ENCODE assay signal across 27 cellular contexts in the genomic region with DNA sequence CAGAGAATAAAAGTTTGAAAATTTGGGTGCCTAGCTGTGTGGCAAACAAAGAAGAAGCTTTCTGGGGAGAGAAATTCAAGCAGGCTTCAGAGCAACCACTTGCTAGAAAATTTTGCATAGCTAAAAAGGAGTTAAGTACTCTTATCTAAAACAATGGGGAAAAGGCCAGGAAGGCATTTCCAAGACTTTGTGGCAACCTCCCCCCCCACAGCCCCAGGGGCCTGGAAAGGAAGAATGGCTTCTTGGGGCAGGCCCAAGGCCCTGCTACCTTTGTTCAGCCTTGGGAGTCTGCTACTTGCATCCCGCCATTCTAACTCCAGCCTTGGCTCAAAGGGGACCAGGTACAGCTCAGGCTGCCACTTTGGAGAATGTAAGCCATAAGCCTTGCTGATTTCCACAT.
"Had no signal": no experiment of that assay in that cellular context is flagged by ENCODE, and none has a peak within 500 bp of the region (broad histone marks: within the 10 kb centered on the region; RNA-seq: fewer than 3 reads in every experiment).

No MANE protein-coding gene starts in this region.

- H3K4me3 Mint-ChIP-seq: activated B cell treated with CpG ODN at 0.5 μM for 24 hours; activated CD4-positive, alpha-beta T cell treated with anti-CD3 and anti-CD28 coated beads for 36 hours; activated CD8-positive, alpha-beta memory T cell treated with anti-CD3 and anti-CD28 coated beads, Interleukin-2, amount 10 ng/mL, durations not matched to agents 7 days and 5 days; activated CD8-positive, alpha-beta T cell treated with anti-CD3 and anti-CD28 coated beads, Interleukin-2, amount 10 ng/mL, durations not matched to agents 7 days and 5 days; activated T-cell treated with anti-CD3 and anti-CD28 coated beads, Interleukin-2, amount 50 U/mL, for 72 hours; immature natural killer cell; naive thymus-derived CD8-positive, alpha-beta T cell; neural crest cell; stimulated activated effector memory CD8-positive, alpha-beta T cell treated with anti-CD3 and anti-CD28 coated beads, Interleukin-12 subunit alpha, Interleukin-12 subunit beta, amount 100 ng/mL, for 72 hours; stimulated activated naive CD8-positive, alpha-beta T cell treated with anti-CD3 and anti-CD28 coated beads, Interleukin-15, amount 100 ng/mL, for 72 hours; type B pancreatic cell had no signal

- H3K4me3 ChIP-seq: breast epithelium, pancreas, psoas muscle, sigmoid colon, uterus had no signal

- DNase-seq: activated B cell treated with CpG ODN at 0.5 μM for 24 hours; activated CD4-positive, alpha-beta T cell treated with anti-CD3 and anti-CD28 coated beads for 36 hours; activated CD8-positive, alpha-beta memory T cell treated with anti-CD3 and anti-CD28 coated beads, Interleukin-2, amount 10 ng/mL, durations not matched to agents 7 days and 5 days; activated CD8-positive, alpha-beta T cell treated with anti-CD3 and anti-CD28 coated beads, Interleukin-2, amount 10 ng/mL, durations not matched to agents 7 days and 5 days; activated naive CD4-positive, alpha-beta T cell; activated T-cell treated with anti-CD3 and anti-CD28 coated beads, Interleukin-2, amount 50 U/mL, for 72 hours; central memory CD4-positive, alpha-beta T cell; foreskin fibroblast; head of caudate nucleus; hippocampal formation; immature natural killer cell; naive thymus-derived CD8-positive, alpha-beta T cell; nucleus accumbens; pancreas; psoas muscle; sigmoid colon; small intestine; stimulated activated CD4-positive, alpha-beta T cell treated with anti-CD3 and anti-CD28 coated beads, Interleukin-4, amount 100 ng/mL, for 24 hours; stimulated activated naive CD8-positive, alpha-beta T cell treated with anti-CD3 and anti-CD28 coated beads, Interleukin-15, amount 100 ng/mL, for 72 hours; substantia nigra; T-helper 2 cell; uterus had no signal

- H3K36me3 ChIP-seq: breast epithelium, pancreas, sigmoid colon, uterus had no signal

- H3K36me3 Mint-ChIP-seq: activated CD8-positive, alpha-beta memory T cell treated with anti-CD3 and anti-CD28 coated beads, Interleukin-2, amount 10 ng/mL, durations not matched to agents 7 days and 5 days; activated naive CD4-positive, alpha-beta T cell treated with anti-CD3 and anti-CD28 coated beads, Interleukin-2, amount 50 U/mL, for 72 hours; immature natural killer cell; stimulated activated effector memory CD8-positive, alpha-beta T cell treated with anti-CD3 and anti-CD28 coated beads, Interleukin-12 subunit alpha, Interleukin-12 subunit beta, amount 100 ng/mL, for 72 hours; type B pancreatic cell had no signal

- FAIRE-seq: pancreas, small intestine had no signal

- H3K4me1 Mint-ChIP-seq: activated B cell treated with CpG ODN at 0.5 μM for 24 hours; activated CD4-positive, alpha-beta T cell treated with anti-CD3 and anti-CD28 coated beads for 36 hours; activated CD8-positive, alpha-beta memory T cell treated with anti-CD3 and anti-CD28 coated beads, Interleukin-2, amount 10 ng/mL, durations not matched to agents 7 days and 5 days; immature natural killer cell; naive thymus-derived CD8-positive, alpha-beta T cell; neural crest cell; stimulated activated effector memory CD8-positive, alpha-beta T cell treated with anti-CD3 and anti-CD28 coated beads, Interleukin-12 subunit alpha, Interleukin-12 subunit beta, amount 100 ng/mL, for 72 hours; stimulated activated naive CD8-positive, alpha-beta T cell treated with anti-CD3 and anti-CD28 coated beads, Interleukin-15, amount 100 ng/mL, for 72 hours had no signal

- H3K9me3 ChIP-seq: breast epithelium, pancreas, psoas muscle, sigmoid colon, uterus had no signal

- H3K27me3 Mint-ChIP-seq: activated B cell treated with CpG ODN at 0.5 μM for 24 hours; activated CD4-positive, alpha-beta T cell treated with anti-CD3 and anti-CD28 coated beads for 36 hours; activated CD8-positive, alpha-beta memory T cell treated with anti-CD3 and anti-CD28 coated beads, Interleukin-2, amount 10 ng/mL, durations not matched to agents 7 days and 5 days; stimulated activated naive CD8-positive, alpha-beta T cell treated with anti-CD3 and anti-CD28 coated beads, Interleukin-15, amount 100 ng/mL, for 72 hours; type B pancreatic cell had no signal

- H3K4me1 ChIP-seq: breast epithelium, pancreas, psoas muscle, uterus had no signal

- H3K27me3 ChIP-seq: sigmoid colon, uterus had no signal

- H3K27ac Mint-ChIP-seq: activated B cell treated with CpG ODN at 0.5 μM for 24 hours; activated CD4-positive, alpha-beta T cell treated with anti-CD3 and anti-CD28 coated beads for 36 hours; activated CD8-positive, alpha-beta memory T cell treated with anti-CD3 and anti-CD28 coated beads, Interleukin-2, amount 10 ng/mL, durations not matched to agents 7 days and 5 days; activated CD8-positive, alpha-beta T cell treated with anti-CD3 and anti-CD28 coated beads, Interleukin-2, amount 10 ng/mL, durations not matched to agents 7 days and 5 days; activated naive CD4-positive, alpha-beta T cell treated with anti-CD3 and anti-CD28 coated beads, Interleukin-2, amount 50 U/mL, for 72 hours; activated T-cell treated with anti-CD3 and anti-CD28 coated beads, Interleukin-2, amount 50 U/mL, for 72 hours; immature natural killer cell; naive thymus-derived CD8-positive, alpha-beta T cell; stimulated activated effector memory CD8-positive, alpha-beta T cell treated with anti-CD3 and anti-CD28 coated beads, Interleukin-12 subunit alpha, Interleukin-12 subunit beta, amount 100 ng/mL, for 72 hours; stimulated activated naive CD8-positive, alpha-beta T cell treated with anti-CD3 and anti-CD28 coated beads, Interleukin-15, amount 100 ng/mL, for 72 hours; type B pancreatic cell had no signal

- H3K27ac ChIP-seq: breast epithelium, pancreas, psoas muscle, sigmoid colon, uterus had no signal

- ATAC-seq: activated CD4-positive, alpha-beta T cell treated with anti-CD3 and anti-CD28 coated beads for 36 hours; activated CD8-positive, alpha-beta memory T cell treated with anti-CD3 and anti-CD28 coated beads, Interleukin-2, amount 10 ng/mL, durations not matched to agents 7 days and 5 days; activated CD8-positive, alpha-beta T cell treated with anti-CD3 and anti-CD28 coated beads, Interleukin-2, amount 10 ng/mL, durations not matched to agents 7 days and 5 days; activated naive CD4-positive, alpha-beta T cell treated with anti-CD3 and anti-CD28 coated beads, Interleukin-2, amount 50 U/mL, for 72 hours; activated T-cell treated with anti-CD3 and anti-CD28 coated beads, Interleukin-2, amount 50 U/mL, for 72 hours; naive thymus-derived CD8-positive, alpha-beta T cell; pancreas; psoas muscle; stimulated activated effector memory CD8-positive, alpha-beta T cell treated with anti-CD3 and anti-CD28 coated beads, Interleukin-12 subunit alpha, Interleukin-12 subunit beta, amount 100 ng/mL, for 72 hours; stimulated activated naive CD8-positive, alpha-beta T cell treated with anti-CD3 and anti-CD28 coated beads, Interleukin-15, amount 100 ng/mL, for 72 hours had no signal
